8 cellular contexts compared by ENCODE assay signal in the genomic region with DNA sequence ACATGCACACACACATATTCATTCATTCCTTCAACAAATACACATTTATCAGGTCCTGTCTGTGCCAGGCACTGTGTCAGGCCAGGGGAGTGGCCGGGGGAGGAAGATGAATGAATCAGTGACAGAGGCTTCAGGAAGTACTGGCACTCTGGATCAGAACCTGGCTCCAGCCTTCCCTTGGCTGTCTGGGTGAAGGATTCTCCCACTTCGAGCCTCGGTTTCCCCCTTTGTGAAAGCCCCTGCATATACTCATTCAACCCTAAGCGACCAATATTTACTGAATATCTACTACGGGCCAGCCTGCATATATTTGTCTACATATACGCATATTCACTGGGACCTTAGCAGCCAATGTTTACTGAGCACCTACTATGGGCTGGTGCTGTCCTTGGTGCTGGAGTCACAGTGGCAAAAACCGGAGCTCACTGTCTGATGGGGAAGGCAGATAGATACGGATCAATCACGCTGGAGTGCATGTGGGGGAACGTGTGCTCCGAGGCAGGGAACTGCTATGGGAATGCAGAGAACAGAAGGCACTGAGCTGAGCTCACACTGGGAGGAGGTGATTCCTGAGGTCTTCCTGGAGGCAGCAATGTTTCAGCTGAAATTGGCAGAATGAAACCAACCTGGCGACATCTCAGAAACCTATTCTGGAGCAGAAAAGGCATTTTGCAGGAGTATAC. TPM values are rescaled to one million over a fixed set of nuclear protein-coding genes. Genes with fewer than 3 reads are reported as not detected.
DNase-seq lines count a peak whose midpoint lies in the region; ATAC-seq and TF ChIP-seq lines count a peak whose summit lies in the region.

No MANE protein-coding gene starts in this region.

- no peak for TF ChIP-seq EP300 in transverse colon (IDR thresholded peaks at IDR 0.05; ENCODE audit: low read depth)

- TF ChIP-seq CTCF in AG04450 (IDR thresholded peaks at IDR 0.05; ENCODE audit: low read depth, low read length) = no peak
- TF ChIP-seq CTCF in right lobe of liver (IDR thresholded peaks at IDR 0.05) = no peak
- no peak for TF ChIP-seq CTCF in transverse colon (IDR thresholded peaks at IDR 0.05)

- TF ChIP-seq POLR2A in right lobe of liver (IDR thresholded peaks at IDR 0.05) (no peak), transverse colon (IDR thresholded peaks at IDR 0.05) (no peak)

- CTCF ChIA-PET in AG04450 (lab: Charles Lee) = interaction anchor here (1.3 to 1.7 kb wide), 3 partner anchors 24 to 78 kb away, joined by 3 to 12 read pairs (median 5); partner anchors contain the start of gene ZNF865

- intact Hi-C loops in right lobe of liver (cut with DNase I) (no loop called here), transverse colon (cut with DNase I; ENCODE audit: low total_unique reads) (loop anchor here (2.0 to 10.0 kb wide), 2 partner anchors 62 to 66 kb away; partner anchors contain the start of gene ZNF581)

- DNase-seq in AG04450 (ENCODE audit: low read depth, low spot score) (no peak), HK-2 (ENCODE audit: unreplicated experiment) (peak; percentile 44), astrocyte of the hippocampus (ENCODE audit: low read depth, low spot score) (peak; percentile 16), right lobe of liver (no peak), transverse colon (no peak), germinal center (ENCODE audit: low spot score) (no peak)

- POLR2A ChIA-PET in AG04450 (lab: Yijun Ruan, JAX) = interaction anchor here (1.0 to 3.1 kb wide), 3 partner anchors 18 to 76 kb away, joined by 3 to 10 read pairs (median 4); partner anchors contain the start of genes FIZ1 and ZNF524

- H3K4me1 ChIP-seq in right lobe of liver (peaks cover 0 to 25% (median 4%) of the 10 kb centered on the region in 4 donors), transverse colon (peaks cover 4 to 34% (median 27%) of the 10 kb centered on the region in 4 donors)

- H3K27me3 ChIP-seq in AG04450 (ENCODE audit: control insufficient read depth, insufficient read depth, low read length) (no peaks in the 10 kb centered on the region), right lobe of liver (no peaks in the 10 kb centered on the region), transverse colon (peaks cover 5% of the 10 kb centered on the region)

- H3K36me3 ChIP-seq in right lobe of liver (no peaks in the 10 kb centered on the region), transverse colon (peaks cover 0 to 6% (median 0%) of the 10 kb centered on the region in 4 donors)

- in situ Hi-C loops in transverse colon (cut with MboI; ENCODE audit: low pct_ligation_motif_present in 1 of 4, low pct_unique_long_range_greater_than_20kb in 1 of 4, low sequenced_read_pairs in 3 of 4) = no loop called here

- H3K27ac ChIP-seq in AG04450 (ENCODE audit: low read depth, low read length) = no peak overlapping the region
- peak overlapping the region; percentile 73 to 85 (median 78) for H3K27ac ChIP-seq in right lobe of liver
- peak overlapping the region; percentile 86 to 94 (median 90) for H3K27ac ChIP-seq in transverse colon

- WGBS in right lobe of liver (ENCODE audit: insufficient coverage, low coverage, low lambda C conversion rate, missing lambda C conversion rate) = 18% methylated on average over 12 of the region's 12 CpGs
- 31 to 33% methylated on average over 3 to 12 of the region's 12 CpGs for WGBS in transverse colon (ENCODE audit: low coverage in 1 of 2), 2 donors

- H3K4me3 ChIP-seq in AG04450 (ENCODE audit: low read depth, low read length) = peak overlapping the region; percentile 96
- peak overlapping the region; percentile 67 to 74 (median 72) for H3K4me3 ChIP-seq in right lobe of liver
- H3K4me3 ChIP-seq in transverse colon = peak overlapping the region; percentile 71 to 95 (median 86)

- H3K9me3 ChIP-seq in AG04450 (ENCODE audit: control insufficient read depth, insufficient read depth, low read length) (no peaks in the 10 kb centered on the region; the same call in 1 of the 2 replicates), right lobe of liver (no peaks in the 10 kb centered on the region), transverse colon (no peaks in the 10 kb centered on the region)

- ATAC-seq in right lobe of liver (peak; percentile 9 to 32 (median 16)), HG03442 (IDR thresholded peaks at IDR 0.05; ENCODE audit: unreplicated experiment) (no peak), HG03378 (IDR thresholded peaks at IDR 0.05; ENCODE audit: unreplicated experiment) (no peak)

RNA-seq across cellular contexts. Expression of gene ZNF579, which starts 0.6 kb away (rescaled TPM):
- 4.2 and 5.1 TPM in 2 replicates for polyA plus RNA-seq in AG04450 (2011; rRNA removed)
- polyA minus RNA-seq in AG04450 (2011; rRNA and poly(A)+ RNA removed) = 4.9 and 11.8 TPM in 2 replicates
- 1 to 10 TPM; 1.9 to 4.6 (median 3.6) TPM for total RNA-seq in right lobe of liver
- total RNA-seq in transverse colon = 1 to 10 TPM; 2.0 to 5.6 (median 2.9) TPM

RNA-seq across cellular contexts. Expression of gene FIZ1, which starts 18.0 kb away (rescaled TPM):
- 3.7 and 4.5 TPM in 2 replicates for polyA plus RNA-seq in AG04450 (2011; rRNA removed)
- 4.1 and 4.5 TPM in 2 replicates for polyA minus RNA-seq in AG04450 (2011; rRNA and poly(A)+ RNA removed)
- total RNA-seq in right lobe of liver (10 to 100 TPM in 1 of 6 experiments, 1 to 10 TPM in 5; 3.0 to 13.1 (median 5.1) TPM), transverse colon (100 to 1,000 TPM in 1 of 4 donors, 10 to 100 TPM in 1, 1 to 10 TPM in 2; 8.5 to 137 (median 18.3) TPM)

RNA-seq across cellular contexts. Expression of gene ZNF524, which starts 18.8 kb away (rescaled TPM):
- polyA plus RNA-seq in AG04450 (2011; rRNA removed) = 2.6 and 3.5 TPM in 2 replicates
- 1.2 and 1.5 TPM in 2 replicates for polyA minus RNA-seq in AG04450 (2011; rRNA and poly(A)+ RNA removed)
- total RNA-seq in right lobe of liver (10 to 100 TPM in 4 of 6 experiments, 1 to 10 TPM in 2; 8.2 to 21.0 (median 11.3) TPM), transverse colon (10 to 100 TPM; 17.7 to 51.1 (median 37.9) TPM)

RNA-seq across cellular contexts. Expression of gene ZNF865, which starts 24.2 kb away (rescaled TPM):
- polyA plus RNA-seq in AG04450 (2011; rRNA removed) = 0.88 and 1.4 TPM in 2 replicates
- polyA minus RNA-seq in AG04450 (2011; rRNA and poly(A)+ RNA removed) = 1.4 and 1.7 TPM in 2 replicates
- total RNA-seq in right lobe of liver = 1 to 10 TPM; 4.2 to 6.0 (median 4.7) TPM
- total RNA-seq in transverse colon = 10 to 100 TPM in 2 of 4 donors, 1 to 10 TPM in 2; 8.3 to 50.1 (median 13.4) TPM

RNA-seq across cellular contexts. Expression of gene SBK3, which starts 35.9 kb away (rescaled TPM):
- polyA plus RNA-seq in AG04450 (2011; rRNA removed) = not detected in 2 replicates
- not detected in 2 replicates for polyA minus RNA-seq in AG04450 (2011; rRNA and poly(A)+ RNA removed)
- total RNA-seq in right lobe of liver (under 1 TPM in 2 of 6 experiments, not detected in 4; 0.33 to 0.56 TPM), transverse colon (not detected)

Comparison
In these comparisons a context has a peak if more than half of its experiments do, and no peak if none do; other contexts are left out.
1. DNase-seq: peak in HK-2 (single experiment) and astrocyte of the hippocampus (single experiment); none in AG04450 (single experiment), right lobe of liver (0 of 3), transverse colon (single experiment) and germinal center (single experiment).
2. ATAC-seq: peak in right lobe of liver (4 of 4); none in HG03442 (single experiment) and HG03378 (single experiment).
3. Peak in every context shown above with its lines, with median percentiles within 50 percentile points of each other: H3K4me3 ChIP-seq.